21 cellular contexts compared by ENCODE assay signal in genomic region chr10:3871424-3871996, GRCh38.
DNase-seq lines count a peak whose midpoint lies in the region; ATAC-seq and TF ChIP-seq lines count a peak whose summit lies in the region.
"Had no signal": no experiment of that assay in that cellular context is flagged by ENCODE, and none has a peak within 500 bp of the region (broad histone marks: within the 10 kb centered on the region; RNA-seq: fewer than 3 reads in every experiment).

No MANE protein-coding gene starts in this region.

- H3K9me3 ChIP-seq in HEK293 (ENCODE audit: control insufficient read depth, insufficient read depth, low read depth, low read length): no peaks in the 10 kb centered on the region
- H3K9me3 ChIP-seq in effector memory CD4-positive, alpha-beta T cell (ENCODE audit: control insufficient read depth, low read length): no peaks in the 10 kb centered on the region
- H3K9me3 ChIP-seq in smooth muscle cell (replicated peaks; ENCODE audit: low read depth): no peaks in the 10 kb centered on the region
- H3K9me3 ChIP-seq in SK-N-SH: no peaks in the 10 kb centered on the region
- H3K9me3 ChIP-seq: body of pancreas, left ventricle myocardium inferior had no signal

- intact Hi-C loops in activated CD4-positive, alpha-beta T cell treated with anti-CD3 and anti-CD28 coated beads, Interleukin-2, amount 10 ng/mL, durations not matched to agents 24 days and 14 days (cut with micrococcal nuclease): loop anchor here (10.0 kb wide), 1 partner anchor 783 kb away; no protein-coding TSS in a partner anchor

- TF ChIP-seq EP300 in SK-N-SH (IDR thresholded peaks at IDR 0.05; ENCODE audit: borderline replicate concordance in 1 of 2, low read depth in 1 of 2, low read length in 1 of 2): no peak

- DNase-seq in activated CD4-positive, alpha-beta T cell treated with anti-CD3 and anti-CD28 coated beads, Interleukin-2, amount 10 ng/mL, durations not matched to agents 24 days and 14 days: no peak
- DNase-seq in activated CD4-positive, alpha-beta T cell treated with anti-CD3 and anti-CD28 coated beads, Interleukin-2, amount 50 U/mL, for 1 hour: no peak
- DNase-seq in effector memory CD4-positive, alpha-beta T cell: no peak
- DNase-seq in smooth muscle cell (lab: John Stamatoyannopoulos, UW; ENCODE audit: unreplicated experiment) (no peak), SK-N-SH (no peak)
- no peak for DNase-seq in stimulated activated CD4-positive, alpha-beta T cell treated with anti-CD3 and anti-CD28 coated beads, Interleukin-12 subunit alpha, Interleukin-12 subunit beta, amount 100 ng/mL, for 4 hours
- DNase-seq: activated T-cell treated with anti-CD3 and anti-CD28 coated beads, Interleukin-2, amount 50 U/mL, for 4 hours; body of pancreas; C1 segment of cervical spinal cord; GF-D8; left ventricle myocardium inferior; midbrain; MM.1S; NCI-H69; PC-3; stimulated activated CD4-positive, alpha-beta T cell treated with anti-CD3 and anti-CD28 coated beads, Interleukin-4, amount 100 ng/mL, for 24 hours; substantia nigra had no signal

- no peaks in the 10 kb centered on the region for H3K27me3 ChIP-seq in effector memory CD4-positive, alpha-beta T cell (replicated peaks; ENCODE audit: control insufficient read depth, insufficient read depth, low read length, poor library complexity, severe bottlenecking)
- no peaks in the 10 kb centered on the region for H3K27me3 ChIP-seq in smooth muscle cell (ENCODE audit: low read depth)
- no peaks in the 10 kb centered on the region for H3K27me3 ChIP-seq in SK-N-SH (ENCODE audit: insufficient read depth)
- H3K27me3 ChIP-seq: body of pancreas had no signal

- CTCF ChIA-PET in HEK293 (lab: Yijun Ruan, JAX): interaction anchor here (0.9 kb wide), 1 partner anchor 14 kb away, joined by 3 read pairs; no protein-coding TSS in a partner anchor
- CTCF ChIA-PET in SK-N-SH (lab: Yijun Ruan, JAX): no interaction called here

- 97% methylated on average over 6 of the region's 6 CpGs for WGBS in smooth muscle cell (ENCODE audit: low lambda C conversion rate)
- 88% methylated on average over 6 of the region's 6 CpGs for WGBS in SK-N-SH (ENCODE audit: low lambda C conversion rate)

- no peaks in the 10 kb centered on the region for H3K27me3 Mint-ChIP-seq in activated CD4-positive, alpha-beta T cell treated with anti-CD3 and anti-CD28 coated beads, Interleukin-2, amount 10 ng/mL, durations not matched to agents 24 days and 14 days

- TF ChIP-seq CTCF in HEK293 (tag by site-specific recombination; IDR thresholded peaks at IDR 0.05) (no peak), smooth muscle cell (IDR thresholded peaks at IDR 0.05; ENCODE audit: borderline replicate concordance, insufficient read depth, poor library complexity, severe bottlenecking) (no peak), SK-N-SH (IDR thresholded peaks at IDR 0.05) (no peak)

- H3K79me2 ChIP-seq in smooth muscle cell (ENCODE audit: low read depth) (no peaks in the 10 kb centered on the region), SK-N-SH (ENCODE audit: insufficient read depth) (no peaks in the 10 kb centered on the region)

- TF ChIP-seq RAD21 in SK-N-SH (IDR thresholded peaks at IDR 0.05; ENCODE audit: low read length): no peak

- H3K4me3 ChIP-seq in HEK293 (ENCODE audit: low read depth, low read length): no peak overlapping the region
- H3K4me3 ChIP-seq in effector memory CD4-positive, alpha-beta T cell (ENCODE audit: insufficient read depth, low read depth, low read length, poor library complexity, severe bottlenecking): no peak overlapping the region
- no peak overlapping the region for H3K4me3 ChIP-seq in smooth muscle cell
- H3K4me3 ChIP-seq in SK-N-SH (ENCODE audit: low read depth in 2 of 2, low read length in 1 of 2): no peak overlapping the region
- H3K4me3 ChIP-seq: body of pancreas, left ventricle myocardium inferior, skin epidermis had no signal

- no peaks in the 10 kb centered on the region for H3K36me3 ChIP-seq in HEK293 (ENCODE audit: control insufficient read depth in 2 of 2, insufficient read depth in 1 of 2, low read length in 2 of 2)
- no peaks in the 10 kb centered on the region for H3K36me3 ChIP-seq in effector memory CD4-positive, alpha-beta T cell (ENCODE audit: control insufficient read depth, insufficient read depth, low read length)
- no peaks in the 10 kb centered on the region for H3K36me3 ChIP-seq in smooth muscle cell (ENCODE audit: low read depth)
- no peaks in the 10 kb centered on the region for H3K36me3 ChIP-seq in SK-N-SH (replicated peaks in 1 of 2; ENCODE audit: control insufficient read depth in 1 of 2, insufficient read depth in 2 of 2, low read length in 1 of 2)
- H3K36me3 ChIP-seq: left ventricle myocardium inferior had no signal

- H3K9ac ChIP-seq in smooth muscle cell (ENCODE audit: low read depth): no peak overlapping the region
- H3K9ac ChIP-seq in SK-N-SH: no peak overlapping the region

- peaks cover 70% of the 10 kb centered on the region for H3K4me1 Mint-ChIP-seq in activated CD4-positive, alpha-beta T cell treated with anti-CD3 and anti-CD28 coated beads, Interleukin-2, amount 10 ng/mL, durations not matched to agents 24 days and 14 days

- no peak overlapping the region for H3K27ac ChIP-seq in HEK293 (ENCODE audit: extremely low read depth, low read depth, low read length)
- H3K27ac ChIP-seq in effector memory CD4-positive, alpha-beta T cell (ENCODE audit: insufficient read depth, low read length, poor library complexity, severe bottlenecking): peak overlapping the region; percentile 96
- H3K27ac ChIP-seq in smooth muscle cell (ENCODE audit: low read depth): no peak overlapping the region
- no peak overlapping the region for H3K27ac ChIP-seq in SK-N-SH (ENCODE audit: low read depth in 2 of 2, low read length in 1 of 2)
- H3K27ac ChIP-seq: body of pancreas, left ventricle myocardium inferior had no signal

- H3K36me3 Mint-ChIP-seq in activated CD4-positive, alpha-beta T cell treated with anti-CD3 and anti-CD28 coated beads, Interleukin-2, amount 10 ng/mL, durations not matched to agents 24 days and 14 days (ENCODE audit: low read depth): no peaks in the 10 kb centered on the region

- H3K9me2 ChIP-seq in SK-N-SH: no peaks in the 10 kb centered on the region

- no peaks in the 10 kb centered on the region for H3F3A ChIP-seq in smooth muscle cell (ENCODE audit: low read depth)
- peaks cover 3% of the 10 kb centered on the region for H3F3A ChIP-seq in SK-N-SH (replicated peaks; ENCODE audit: insufficient read depth)

- H3K4me2 ChIP-seq in smooth muscle cell (no peak overlapping the region), SK-N-SH (no peak overlapping the region)

- POLR2A ChIA-PET in HEK293 (lab: Yijun Ruan, JAX) (no interaction called here), SK-N-SH (lab: Yijun Ruan, JAX) (no interaction called here)

- ATAC-seq in HG03175 (IDR thresholded peaks at IDR 0.05; ENCODE audit: unreplicated experiment): no peak
- ATAC-seq: activated T-cell treated with anti-CD3 and anti-CD28 coated beads, Interleukin-2, amount 50 U/mL, for 4 hours; body of pancreas; PC-3 had no signal

- H3K27ac Mint-ChIP-seq in activated CD4-positive, alpha-beta T cell treated with anti-CD3 and anti-CD28 coated beads, Interleukin-2, amount 10 ng/mL, durations not matched to agents 24 days and 14 days: peak overlapping the region; percentile 14

- no peaks in the 10 kb centered on the region for H3K4me1 ChIP-seq in HEK293 (ENCODE audit: control insufficient read depth, insufficient read depth, low read length)
- peaks cover 44% of the 10 kb centered on the region for H3K4me1 ChIP-seq in effector memory CD4-positive, alpha-beta T cell (ENCODE audit: control insufficient read depth, insufficient read depth, low read length, poor library complexity, severe bottlenecking)
- no peaks in the 10 kb centered on the region for H3K4me1 ChIP-seq in smooth muscle cell (ENCODE audit: low read depth)
- H3K4me1 ChIP-seq in SK-N-SH (ENCODE audit: control insufficient read depth in 1 of 2, insufficient read depth in 2 of 2, low read depth in 1 of 2, low read length in 1 of 2): no peaks in the 10 kb centered on the region

- H2AFZ ChIP-seq in smooth muscle cell (ENCODE audit: low read depth) (peak overlapping the region; percentile 5), SK-N-SH (ENCODE audit: low read depth) (no peak overlapping the region)

- H4K20me1 ChIP-seq in smooth muscle cell (ENCODE audit: low read depth) (no peaks in the 10 kb centered on the region), SK-N-SH (ENCODE audit: insufficient read depth) (no peaks in the 10 kb centered on the region)

- no peaks in the 10 kb centered on the region for H3K9me3 Mint-ChIP-seq in activated CD4-positive, alpha-beta T cell treated with anti-CD3 and anti-CD28 coated beads, Interleukin-2, amount 10 ng/mL, durations not matched to agents 24 days and 14 days
- H3K9me3 Mint-ChIP-seq: activated T-cell treated with anti-CD3 and anti-CD28 coated beads, Interleukin-2, amount 50 U/mL, for 4 hours; T-helper 1 cell treated with Interleukin-12 subunit alpha and Interleukin-12 subunit beta and Interleukin-4 antibody, amounts not matched to agents 30 μg/mL and 1 μg/mL, for 36 hours had no signal

- H3K4me3 Mint-ChIP-seq in activated CD4-positive, alpha-beta T cell treated with anti-CD3 and anti-CD28 coated beads, Interleukin-2, amount 10 ng/mL, durations not matched to agents 24 days and 14 days: no peak overlapping the region
- H3K4me3 Mint-ChIP-seq: activated T-cell treated with anti-CD3 and anti-CD28 coated beads, Interleukin-2, amount 50 U/mL, for 4 hours; T-helper 1 cell treated with Interleukin-12 subunit alpha and Interleukin-12 subunit beta and Interleukin-4 antibody, amounts not matched to agents 30 μg/mL and 1 μg/mL, for 36 hours had no signal

TF ChIP-seq in SK-N-SH, 30 proteins besides CTCF, POLR2A, EP300 and RAD21:
- no peak for TF ChIP-seq FOSL2 (IDR thresholded peaks at IDR 0.05; ENCODE audit: borderline replicate concordance, low read depth)
TF ChIP-seq in SK-N-SH: peak in this region for 0.
